ENCODE assay signal across 30 cellular contexts in genomic region chr6:69383627-69384026, GRCh38.
"Had no signal": no experiment of that assay in that cellular context is flagged by ENCODE, and none has a peak within 500 bp of the region (broad histone marks: within the 10 kb centered on the region; RNA-seq: fewer than 3 reads in every experiment).

No MANE protein-coding gene starts in this region.

- H3K9me3 Mint-ChIP-seq: nephron progenitor cell; neural crest cell; stimulated activated naive B cell treated with anti-CD40 and anti-IgM and Interleukin-4, amounts not matched to agents 10 μg/mL and 1 μg/mL and 100 μg/mL, for 72 hours; stimulated activated naive CD8-positive, alpha-beta T cell treated with anti-CD3 and anti-CD28 coated beads, Interleukin-15, Interleukin-2, amounts not matched to agents 100 ng/mL and 50 ng/mL, for 24 hours had no signal

- H3K27me3 Mint-ChIP-seq: naive thymus-derived CD8-positive, alpha-beta T cell; natural killer cell treated with Interleukin-12 subunit alpha and Interleukin-12 subunit beta and Interleukin-15 and Interleukin-18, amount 100 ng/mL, for 72 hours; stimulated activated naive B cell treated with anti-CD40 and anti-IgM and Interleukin-4, amounts not matched to agents 10 μg/mL and 1 μg/mL and 100 μg/mL, for 72 hours had no signal

- H3K4me3 Mint-ChIP-seq: naive thymus-derived CD8-positive, alpha-beta T cell; natural killer cell treated with Interleukin-12 subunit alpha and Interleukin-12 subunit beta and Interleukin-15 and Interleukin-18, amount 100 ng/mL, for 72 hours; nephron progenitor cell; neural crest cell; stimulated activated effector memory CD8-positive, alpha-beta T cell treated with anti-CD3 and anti-CD28 coated beads, Interleukin-12 subunit alpha, Interleukin-12 subunit beta, amount 100 ng/mL, for 72 hours; stimulated activated naive B cell treated with anti-CD40 and anti-IgM and Interleukin-4, amounts not matched to agents 10 μg/mL and 1 μg/mL and 100 μg/mL, for 72 hours; stimulated activated naive CD8-positive, alpha-beta T cell treated with anti-CD3 and anti-CD28 coated beads, Interleukin-15, Interleukin-2, amounts not matched to agents 100 ng/mL and 50 ng/mL, for 24 hours had no signal

- H3K36me3 ChIP-seq: ovary, right lobe of liver, sigmoid colon, stomach, thoracic aorta, thyroid gland, upper lobe of left lung, vagina had no signal

- H3K4me1 Mint-ChIP-seq: naive thymus-derived CD8-positive, alpha-beta T cell; nephron progenitor cell; neural crest cell; stimulated activated effector memory CD8-positive, alpha-beta T cell treated with anti-CD3 and anti-CD28 coated beads, Interleukin-12 subunit alpha, Interleukin-12 subunit beta, amount 100 ng/mL, for 72 hours; stimulated activated naive B cell treated with anti-CD40 and anti-IgM and Interleukin-4, amounts not matched to agents 10 μg/mL and 1 μg/mL and 100 μg/mL, for 72 hours had no signal

- H3K9me3 ChIP-seq: ovary, psoas muscle, right lobe of liver, sigmoid colon, stomach, thoracic aorta, thyroid gland, tibial nerve, upper lobe of left lung, vagina had no signal

- H3K27ac ChIP-seq: ovary, parathyroid adenoma, psoas muscle, right lobe of liver, sigmoid colon, stomach, thoracic aorta, thyroid gland, tibial nerve, upper lobe of left lung, vagina had no signal

- H3K79me2 ChIP-seq: parathyroid adenoma had no signal

- FAIRE-seq: urothelium cell line had no signal

- H3K4me3 ChIP-seq: ovary, psoas muscle, right lobe of liver, sigmoid colon, stomach, thoracic aorta, thyroid gland, tibial nerve, upper lobe of left lung, vagina had no signal

- H3K9ac ChIP-seq: parathyroid adenoma had no signal

- H3K27me3 ChIP-seq: ovary, right lobe of liver, sigmoid colon, stomach, thyroid gland, tibial nerve, upper lobe of left lung, vagina had no signal

- H3K4me1 ChIP-seq: parathyroid adenoma, psoas muscle, right lobe of liver, sigmoid colon, stomach, thyroid gland, tibial nerve, upper lobe of left lung, vagina had no signal

- H2AFZ ChIP-seq: parathyroid adenoma had no signal

- H3K36me3 Mint-ChIP-seq: naive thymus-derived CD8-positive, alpha-beta T cell; natural killer cell treated with Interleukin-12 subunit alpha and Interleukin-12 subunit beta and Interleukin-15 and Interleukin-18, amount 100 ng/mL, for 72 hours; stimulated activated effector memory CD8-positive, alpha-beta T cell treated with anti-CD3 and anti-CD28 coated beads, Interleukin-12 subunit alpha, Interleukin-12 subunit beta, amount 100 ng/mL, for 72 hours; stimulated activated naive B cell treated with anti-CD40 and anti-IgM and Interleukin-4, amounts not matched to agents 10 μg/mL and 1 μg/mL and 100 μg/mL, for 72 hours had no signal

- H3K27ac Mint-ChIP-seq: naive thymus-derived CD8-positive, alpha-beta T cell; natural killer cell treated with Interleukin-12 subunit alpha and Interleukin-12 subunit beta and Interleukin-15 and Interleukin-18, amount 100 ng/mL, for 72 hours; nephron progenitor cell; progenitor cell of endocrine pancreas; stimulated activated effector memory CD8-positive, alpha-beta T cell treated with anti-CD3 and anti-CD28 coated beads, Interleukin-12 subunit alpha, Interleukin-12 subunit beta, amount 100 ng/mL, for 72 hours; stimulated activated naive B cell treated with anti-CD40 and anti-IgM and Interleukin-4, amounts not matched to agents 10 μg/mL and 1 μg/mL and 100 μg/mL, for 72 hours; stimulated activated naive CD8-positive, alpha-beta T cell treated with anti-CD3 and anti-CD28 coated beads, Interleukin-15, Interleukin-2, amounts not matched to agents 100 ng/mL and 50 ng/mL, for 24 hours had no signal

- DNase-seq: naive thymus-derived CD8-positive, alpha-beta T cell; nephron progenitor cell; occipital lobe; ovary; posterior cingulate gyrus; psoas muscle; right cardiac atrium; right lobe of liver; sigmoid colon; small intestine; stimulated activated CD4-positive, alpha-beta T cell treated with anti-CD3 and anti-CD28 coated beads, Interleukin-15, amount 100 ng/mL, for 24 hours; stimulated activated CD4-positive, alpha-beta T cell treated with anti-CD3 and anti-CD28 coated beads, Interleukin-2, amount 100 ng/mL, for 24 hours; stimulated activated CD4-positive, alpha-beta T cell treated with anti-CD3 and anti-CD28 coated beads, Interleukin-2, amount 100 ng/mL, for 48 hours; stimulated activated CD4-positive, alpha-beta T cell treated with anti-CD3 and anti-CD28 coated beads, Interleukin-4, amount 100 ng/mL, for 24 hours; stimulated activated naive B cell treated with anti-CD40 and anti-IgM and Interleukin-4, amounts not matched to agents 10 μg/mL and 1 μg/mL and 100 μg/mL, for 72 hours; stimulated activated naive CD4-positive, alpha-beta T cell treated with Interleukin-2 at 50 U/mL for 16 hours; stomach; thyroid gland; trophoblast cell; upper lobe of left lung had no signal
